In the genomic region with DNA sequence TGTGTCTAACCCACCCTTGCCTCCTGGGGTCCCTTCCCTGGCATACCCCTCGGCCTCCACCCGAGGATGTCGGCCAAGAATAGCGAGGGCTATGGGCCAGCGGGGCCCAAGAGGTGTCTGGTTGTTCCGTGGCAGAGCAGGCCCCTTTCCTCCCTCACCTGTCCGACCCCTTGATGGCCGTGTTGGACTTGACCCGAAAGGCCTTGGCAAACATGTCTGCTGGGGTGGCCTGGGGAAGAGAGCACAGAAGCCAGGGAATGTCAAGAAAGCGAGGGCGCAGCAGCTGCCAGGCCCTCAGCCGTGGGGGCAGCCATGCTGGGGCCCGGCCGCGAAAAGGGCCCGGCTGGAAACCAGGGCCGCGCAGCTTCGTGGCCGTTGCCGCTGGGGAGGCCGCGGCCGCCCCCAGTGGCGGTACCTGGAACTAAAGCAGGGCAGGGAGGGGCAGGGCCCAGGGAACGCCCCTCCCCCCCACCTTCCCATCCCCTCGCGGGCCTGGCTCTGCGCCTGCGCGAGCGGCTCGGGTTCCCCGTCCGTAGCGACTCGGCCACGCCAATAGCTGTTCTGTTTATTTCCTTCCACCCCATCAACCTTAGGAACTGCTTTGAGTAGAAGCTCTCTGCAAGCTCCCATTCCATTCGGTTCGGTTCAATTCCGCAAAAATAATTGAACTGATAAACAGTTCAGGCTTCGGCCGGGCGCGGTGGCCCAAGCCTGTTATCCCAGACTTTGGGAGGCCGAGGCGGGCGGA, we compare ENCODE assay signal across 1 cellular context.
TF ChIP-seq lines count a peak whose summit lies in the region.

A gene with protein sequence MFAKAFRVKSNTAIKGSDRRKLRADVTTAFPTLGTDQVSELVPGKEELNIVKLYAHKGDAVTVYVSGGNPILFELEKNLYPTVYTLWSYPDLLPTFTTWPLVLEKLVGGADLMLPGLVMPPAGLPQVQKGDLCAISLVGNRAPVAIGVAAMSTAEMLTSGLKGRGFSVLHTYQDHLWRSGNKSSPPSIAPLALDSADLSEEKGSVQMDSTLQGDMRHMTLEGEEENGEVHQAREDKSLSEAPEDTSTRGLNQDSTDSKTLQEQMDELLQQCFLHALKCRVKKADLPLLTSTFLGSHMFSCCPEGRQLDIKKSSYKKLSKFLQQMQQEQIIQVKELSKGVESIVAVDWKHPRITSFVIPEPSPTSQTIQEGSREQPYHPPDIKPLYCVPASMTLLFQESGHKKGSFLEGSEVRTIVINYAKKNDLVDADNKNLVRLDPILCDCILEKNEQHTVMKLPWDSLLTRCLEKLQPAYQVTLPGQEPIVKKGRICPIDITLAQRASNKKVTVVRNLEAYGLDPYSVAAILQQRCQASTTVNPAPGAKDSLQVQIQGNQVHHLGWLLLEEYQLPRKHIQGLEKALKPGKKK (minus strand): TSS at position 337 of the 748 bp plus-strand sequence. CDS start 123 bp downstream, at position 214.

TF ChIP-seq in K562, 482 proteins besides CTCF, POLR2A, EP300 and RAD21 (continued from another document and continues in another):
- TF ChIP-seq CBX2 (IDR thresholded peaks at IDR 0.05; ENCODE audit: insufficient read depth, low read length, poor library complexity, severe bottlenecking) (no peak), RB1 (IDR thresholded peaks at IDR 0.05; ENCODE audit: low read depth) (peak; percentile 100), MED1 (CRISPR knock-in tag; IDR thresholded peaks at IDR 0.05; ENCODE audit: borderline replicate concordance) (no peak), EZH2 (IDR thresholded peaks at IDR 0.05; ENCODE audit: borderline replicate concordance, low read depth, low read length) (no peak), SMAD2 (IDR thresholded peaks at IDR 0.05; ENCODE audit: low read depth, low read length) (no peak), RAD51 (IDR thresholded peaks at IDR 0.05; ENCODE audit: borderline replicate concordance, low read depth) (peak; percentile 45; the same call in 1 of the 2 replicates), MYC (IDR thresholded peaks at IDR 0.05; ENCODE audit: low read depth, low read length) (peak; percentile 95), MYC (CRISPR knock-in tag; IDR thresholded peaks at IDR 0.05; ENCODE audit: borderline replicate concordance, low read depth) (peak; percentile 64; the same call in 1 of the 2 replicates), PURB (CRISPR knock-in tag; IDR thresholded peaks at IDR 0.05; ENCODE audit: low read depth) (no peak), NFRKB (IDR thresholded peaks at IDR 0.05; ENCODE audit: low read depth) (peak; percentile 98), TRIM24 (IDR thresholded peaks at IDR 0.05) (peak in 1 of 2 experiments; percentile 98; a peak in 2 of 4 replicates), SMAD1 (IDR thresholded peaks at IDR 0.05; ENCODE audit: low read depth, low read length, partially characterized antibody) (peak; percentile 40), TBL1XR1 (IDR thresholded peaks at IDR 0.05; ENCODE audit: low read length in 2 of 2) (peak; percentile 77 to 88; a peak in 2 of 4 replicates), CREM (IDR thresholded peaks at IDR 0.05; ENCODE audit: low read depth) (peak; percentile 83), TAF15 (IDR thresholded peaks at IDR 0.05; ENCODE audit: low read depth, low read length) (no peak), ZNF76 (CRISPR knock-in tag; IDR thresholded peaks at IDR 0.05; ENCODE audit: borderline replicate concordance) (peak; percentile 85), ZBTB8A (IDR thresholded peaks at IDR 0.05; ENCODE audit: partially characterized antibody) (no peak), HNRNPUL1 (IDR thresholded peaks at IDR 0.05; ENCODE audit: low read length) (no peak)
- TF ChIP-seq, protein P1, sequence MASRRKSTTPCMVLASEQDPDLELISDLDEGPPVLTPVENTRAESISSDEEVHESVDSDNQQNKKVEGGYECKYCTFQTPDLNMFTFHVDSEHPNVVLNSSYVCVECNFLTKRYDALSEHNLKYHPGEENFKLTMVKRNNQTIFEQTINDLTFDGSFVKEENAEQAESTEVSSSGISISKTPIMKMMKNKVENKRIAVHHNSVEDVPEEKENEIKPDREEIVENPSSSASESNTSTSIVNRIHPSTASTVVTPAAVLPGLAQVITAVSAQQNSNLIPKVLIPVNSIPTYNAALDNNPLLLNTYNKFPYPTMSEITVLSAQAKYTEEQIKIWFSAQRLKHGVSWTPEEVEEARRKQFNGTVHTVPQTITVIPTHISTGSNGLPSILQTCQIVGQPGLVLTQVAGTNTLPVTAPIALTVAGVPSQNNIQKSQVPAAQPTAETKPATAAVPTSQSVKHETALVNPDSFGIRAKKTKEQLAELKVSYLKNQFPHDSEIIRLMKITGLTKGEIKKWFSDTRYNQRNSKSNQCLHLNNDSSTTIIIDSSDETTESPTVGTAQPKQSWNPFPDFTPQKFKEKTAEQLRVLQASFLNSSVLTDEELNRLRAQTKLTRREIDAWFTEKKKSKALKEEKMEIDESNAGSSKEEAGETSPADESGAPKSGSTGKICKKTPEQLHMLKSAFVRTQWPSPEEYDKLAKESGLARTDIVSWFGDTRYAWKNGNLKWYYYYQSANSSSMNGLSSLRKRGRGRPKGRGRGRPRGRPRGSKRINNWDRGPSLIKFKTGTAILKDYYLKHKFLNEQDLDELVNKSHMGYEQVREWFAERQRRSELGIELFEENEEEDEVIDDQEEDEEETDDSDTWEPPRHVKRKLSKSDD (conservative IDR thresholded peaks at IDR 0.05; ENCODE audit: low read length), result no peak
- TF ChIP-seq, protein P2, sequence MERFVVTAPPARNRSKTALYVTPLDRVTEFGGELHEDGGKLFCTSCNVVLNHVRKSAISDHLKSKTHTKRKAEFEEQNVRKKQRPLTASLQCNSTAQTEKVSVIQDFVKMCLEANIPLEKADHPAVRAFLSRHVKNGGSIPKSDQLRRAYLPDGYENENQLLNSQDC (CRISPR knock-in tag; IDR thresholded peaks at IDR 0.05), result peak; percentile 95
- TF ChIP-seq, protein P3, sequence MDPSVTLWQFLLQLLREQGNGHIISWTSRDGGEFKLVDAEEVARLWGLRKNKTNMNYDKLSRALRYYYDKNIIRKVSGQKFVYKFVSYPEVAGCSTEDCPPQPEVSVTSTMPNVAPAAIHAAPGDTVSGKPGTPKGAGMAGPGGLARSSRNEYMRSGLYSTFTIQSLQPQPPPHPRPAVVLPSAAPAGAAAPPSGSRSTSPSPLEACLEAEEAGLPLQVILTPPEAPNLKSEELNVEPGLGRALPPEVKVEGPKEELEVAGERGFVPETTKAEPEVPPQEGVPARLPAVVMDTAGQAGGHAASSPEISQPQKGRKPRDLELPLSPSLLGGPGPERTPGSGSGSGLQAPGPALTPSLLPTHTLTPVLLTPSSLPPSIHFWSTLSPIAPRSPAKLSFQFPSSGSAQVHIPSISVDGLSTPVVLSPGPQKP (CRISPR knock-in tag; IDR thresholded peaks at IDR 0.05), result no peak
- TF ChIP-seq, protein P4, sequence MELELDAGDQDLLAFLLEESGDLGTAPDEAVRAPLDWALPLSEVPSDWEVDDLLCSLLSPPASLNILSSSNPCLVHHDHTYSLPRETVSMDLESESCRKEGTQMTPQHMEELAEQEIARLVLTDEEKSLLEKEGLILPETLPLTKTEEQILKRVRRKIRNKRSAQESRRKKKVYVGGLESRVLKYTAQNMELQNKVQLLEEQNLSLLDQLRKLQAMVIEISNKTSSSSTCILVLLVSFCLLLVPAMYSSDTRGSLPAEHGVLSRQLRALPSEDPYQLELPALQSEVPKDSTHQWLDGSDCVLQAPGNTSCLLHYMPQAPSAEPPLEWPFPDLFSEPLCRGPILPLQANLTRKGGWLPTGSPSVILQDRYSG (tag; conservative IDR thresholded peaks at IDR 0.05; ENCODE audit: low read depth), result peak; percentile 73; the same call in 1 of the 2 replicates
- TF ChIP-seq, protein P5, sequence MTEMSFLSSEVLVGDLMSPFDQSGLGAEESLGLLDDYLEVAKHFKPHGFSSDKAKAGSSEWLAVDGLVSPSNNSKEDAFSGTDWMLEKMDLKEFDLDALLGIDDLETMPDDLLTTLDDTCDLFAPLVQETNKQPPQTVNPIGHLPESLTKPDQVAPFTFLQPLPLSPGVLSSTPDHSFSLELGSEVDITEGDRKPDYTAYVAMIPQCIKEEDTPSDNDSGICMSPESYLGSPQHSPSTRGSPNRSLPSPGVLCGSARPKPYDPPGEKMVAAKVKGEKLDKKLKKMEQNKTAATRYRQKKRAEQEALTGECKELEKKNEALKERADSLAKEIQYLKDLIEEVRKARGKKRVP (CRISPR knock-in tag; IDR thresholded peaks at IDR 0.05), result 0 out of 2 replicates have a peak, but pooled peaks have one; percentile 25
- TF ChIP-seq, protein P6, sequence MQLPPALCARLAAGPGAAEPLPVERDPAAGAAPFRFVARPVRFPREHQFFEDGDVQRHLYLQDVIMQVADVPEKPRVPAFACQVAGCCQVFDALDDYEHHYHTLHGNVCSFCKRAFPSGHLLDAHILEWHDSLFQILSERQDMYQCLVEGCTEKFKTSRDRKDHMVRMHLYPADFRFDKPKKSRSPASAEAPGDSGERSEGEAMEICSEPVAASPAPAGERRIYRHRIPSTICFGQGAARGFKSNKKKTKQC (CRISPR knock-in tag; IDR thresholded peaks at IDR 0.05), result peak; percentile 97
- TF ChIP-seq, protein P7, sequence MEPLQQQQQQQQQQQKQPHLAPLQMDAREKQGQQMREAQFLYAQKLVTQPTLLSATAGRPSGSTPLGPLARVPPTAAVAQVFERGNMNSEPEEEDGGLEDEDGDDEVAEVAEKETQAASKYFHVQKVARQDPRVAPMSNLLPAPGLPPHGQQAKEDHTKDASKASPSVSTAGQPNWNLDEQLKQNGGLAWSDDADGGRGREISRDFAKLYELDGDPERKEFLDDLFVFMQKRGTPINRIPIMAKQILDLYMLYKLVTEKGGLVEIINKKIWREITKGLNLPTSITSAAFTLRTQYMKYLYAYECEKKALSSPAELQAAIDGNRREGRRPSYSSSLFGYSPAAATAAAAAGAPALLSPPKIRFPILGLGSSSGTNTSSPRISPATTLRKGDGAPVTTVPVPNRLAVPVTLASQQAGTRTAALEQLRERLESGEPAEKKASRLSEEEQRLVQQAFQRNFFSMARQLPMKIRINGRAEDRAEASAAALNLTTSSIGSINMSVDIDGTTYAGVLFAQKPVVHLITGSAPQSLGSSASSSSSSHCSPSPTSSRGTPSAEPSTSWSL (CRISPR knock-in tag; IDR thresholded peaks at IDR 0.05; ENCODE audit: borderline replicate concordance), result no peak
- TF ChIP-seq, protein P8, sequence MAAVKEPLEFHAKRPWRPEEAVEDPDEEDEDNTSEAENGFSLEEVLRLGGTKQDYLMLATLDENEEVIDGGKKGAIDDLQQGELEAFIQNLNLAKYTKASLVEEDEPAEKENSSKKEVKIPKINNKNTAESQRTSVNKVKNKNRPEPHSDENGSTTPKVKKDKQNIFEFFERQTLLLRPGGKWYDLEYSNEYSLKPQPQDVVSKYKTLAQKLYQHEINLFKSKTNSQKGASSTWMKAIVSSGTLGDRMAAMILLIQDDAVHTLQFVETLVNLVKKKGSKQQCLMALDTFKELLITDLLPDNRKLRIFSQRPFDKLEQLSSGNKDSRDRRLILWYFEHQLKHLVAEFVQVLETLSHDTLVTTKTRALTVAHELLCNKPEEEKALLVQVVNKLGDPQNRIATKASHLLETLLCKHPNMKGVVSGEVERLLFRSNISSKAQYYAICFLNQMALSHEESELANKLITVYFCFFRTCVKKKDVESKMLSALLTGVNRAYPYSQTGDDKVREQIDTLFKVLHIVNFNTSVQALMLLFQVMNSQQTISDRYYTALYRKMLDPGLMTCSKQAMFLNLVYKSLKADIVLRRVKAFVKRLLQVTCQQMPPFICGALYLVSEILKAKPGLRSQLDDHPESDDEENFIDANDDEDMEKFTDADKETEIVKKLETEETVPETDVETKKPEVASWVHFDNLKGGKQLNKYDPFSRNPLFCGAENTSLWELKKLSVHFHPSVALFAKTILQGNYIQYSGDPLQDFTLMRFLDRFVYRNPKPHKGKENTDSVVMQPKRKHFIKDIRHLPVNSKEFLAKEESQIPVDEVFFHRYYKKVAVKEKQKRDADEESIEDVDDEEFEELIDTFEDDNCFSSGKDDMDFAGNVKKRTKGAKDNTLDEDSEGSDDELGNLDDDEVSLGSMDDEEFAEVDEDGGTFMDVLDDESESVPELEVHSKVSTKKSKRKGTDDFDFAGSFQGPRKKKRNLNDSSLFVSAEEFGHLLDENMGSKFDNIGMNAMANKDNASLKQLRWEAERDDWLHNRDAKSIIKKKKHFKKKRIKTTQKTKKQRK (IDR thresholded peaks at IDR 0.05; ENCODE audit: borderline replicate concordance, low read depth, low read length), result peak; percentile 34; the same call in 1 of the 2 replicates
- TF ChIP-seq, protein P9, sequence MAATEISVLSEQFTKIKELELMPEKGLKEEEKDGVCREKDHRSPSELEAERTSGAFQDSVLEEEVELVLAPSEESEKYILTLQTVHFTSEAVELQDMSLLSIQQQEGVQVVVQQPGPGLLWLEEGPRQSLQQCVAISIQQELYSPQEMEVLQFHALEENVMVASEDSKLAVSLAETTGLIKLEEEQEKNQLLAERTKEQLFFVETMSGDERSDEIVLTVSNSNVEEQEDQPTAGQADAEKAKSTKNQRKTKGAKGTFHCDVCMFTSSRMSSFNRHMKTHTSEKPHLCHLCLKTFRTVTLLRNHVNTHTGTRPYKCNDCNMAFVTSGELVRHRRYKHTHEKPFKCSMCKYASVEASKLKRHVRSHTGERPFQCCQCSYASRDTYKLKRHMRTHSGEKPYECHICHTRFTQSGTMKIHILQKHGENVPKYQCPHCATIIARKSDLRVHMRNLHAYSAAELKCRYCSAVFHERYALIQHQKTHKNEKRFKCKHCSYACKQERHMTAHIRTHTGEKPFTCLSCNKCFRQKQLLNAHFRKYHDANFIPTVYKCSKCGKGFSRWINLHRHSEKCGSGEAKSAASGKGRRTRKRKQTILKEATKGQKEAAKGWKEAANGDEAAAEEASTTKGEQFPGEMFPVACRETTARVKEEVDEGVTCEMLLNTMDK (IDR thresholded peaks at IDR 0.05; ENCODE audit: borderline replicate concordance, insufficient read depth, low read depth, low read length, poor library complexity, severe bottlenecking), result peak; percentile 85
